9 cellular contexts compared by ENCODE assay signal in the genomic region with DNA sequence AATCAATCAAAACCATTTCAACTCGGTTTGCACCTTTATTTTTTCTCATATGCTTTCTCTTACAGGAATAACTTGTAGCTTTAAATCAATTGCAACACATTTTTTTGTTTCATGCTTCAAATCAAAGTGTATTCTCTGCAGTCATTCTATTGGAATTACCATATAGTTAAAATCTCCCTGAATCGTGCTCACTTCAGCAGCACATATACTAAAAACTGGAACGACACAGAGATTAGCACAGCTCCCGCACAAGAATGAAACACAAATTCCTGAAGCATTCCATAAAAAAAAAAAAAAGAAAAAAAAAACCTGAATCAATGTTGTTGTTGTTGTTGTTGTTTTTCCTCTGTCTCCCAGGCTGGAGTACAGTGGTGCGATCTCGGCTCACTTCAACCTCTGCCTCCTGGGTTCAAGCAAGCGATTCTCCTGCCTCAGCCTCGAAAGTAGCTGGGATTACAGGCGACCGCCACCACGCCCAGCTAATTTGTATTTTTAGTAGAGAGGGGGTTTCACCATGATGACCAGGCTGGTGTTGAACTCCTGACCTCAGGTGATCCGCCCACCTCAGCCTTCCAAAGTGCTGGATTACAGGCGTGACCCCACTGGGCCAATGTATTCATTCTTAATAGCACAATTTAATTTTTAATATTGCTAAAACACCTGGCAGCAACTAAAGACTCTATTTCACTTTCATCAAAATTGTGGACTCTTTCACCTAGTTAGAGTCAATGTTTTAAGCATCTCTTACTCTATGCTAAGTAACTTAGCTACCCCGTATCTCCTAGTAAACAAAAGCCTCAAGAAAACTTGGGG. TPM values are rescaled to one million over a fixed set of nuclear protein-coding genes. Genes with fewer than 3 reads are reported as not detected.
DNase-seq lines count a peak whose midpoint lies in the region; ATAC-seq and TF ChIP-seq lines count a peak whose summit lies in the region.
"Had no signal": no experiment of that assay in that cellular context is flagged by ENCODE, and none has a peak within 500 bp of the region (broad histone marks: within the 10 kb centered on the region; RNA-seq: fewer than 3 reads in every experiment).

No MANE protein-coding gene starts in this region.

- peaks cover 0 to 2% (median 0%) of the 10 kb centered on the region in 7 donors for H3K9me3 Mint-ChIP-seq in CD4-positive, CD25-positive, alpha-beta regulatory T cell
- H3K9me3 Mint-ChIP-seq in nephron: no peaks in the 10 kb centered on the region

- peak overlapping the region; percentile 24 to 98 (median 97) for H3K27ac Mint-ChIP-seq in CD4-positive, CD25-positive, alpha-beta regulatory T cell
- peak overlapping the region in 2 of 3 experiments; percentile 55 to 92 for H3K27ac Mint-ChIP-seq in nephron

- no peak for TF ChIP-seq POLR2A in ovary (IDR thresholded peaks at IDR 0.05)

- 31 to 43% (median 32%) methylated on average over 14 of the region's 14 CpGs for WGBS in ovary, 3 donors

- TF ChIP-seq CTCF in choroid plexus epithelial cell (conservative IDR thresholded peaks at IDR 0.05; ENCODE audit: low read depth, low read length) (no peak), nephron (IDR thresholded peaks at IDR 0.05; ENCODE audit: unreplicated experiment in 3 of 3) (no peak), ovary (IDR thresholded peaks at IDR 0.05) (no peak)

- H3K4me1 ChIP-seq in CD4-positive, CD25-positive, alpha-beta regulatory T cell (ENCODE audit: control insufficient read depth, insufficient read depth, low read length, poor library complexity, severe bottlenecking): peaks cover 27% of the 10 kb centered on the region
- peaks cover 3% of the 10 kb centered on the region for H3K4me1 ChIP-seq in ovary (ENCODE audit: insufficient read depth)

- H3K27ac ChIP-seq in CD4-positive, CD25-positive, alpha-beta regulatory T cell (ENCODE audit: insufficient read depth, low read length, poor library complexity, severe bottlenecking): peak overlapping the region; percentile 89
- H3K27ac ChIP-seq in KOPT-K1 (ENCODE audit: low read depth, low read length, poor library complexity, severe bottlenecking): peak overlapping the region; percentile 77
- H3K27ac ChIP-seq in ovary: no peak overlapping the region

- H3K36me3 ChIP-seq in CD4-positive, CD25-positive, alpha-beta regulatory T cell (ENCODE audit: control insufficient read depth, insufficient read depth, low read length): peaks cover 15% of the 10 kb centered on the region
- peaks cover 31% of the 10 kb centered on the region for H3K36me3 ChIP-seq in KOPT-K1 (ENCODE audit: insufficient read depth, low read length)
- H3K36me3 ChIP-seq in ovary: no peaks in the 10 kb centered on the region

- peak overlapping the region; percentile 94 to 98 (median 98) for H3K4me3 Mint-ChIP-seq in CD4-positive, CD25-positive, alpha-beta regulatory T cell
- peak overlapping the region; percentile 93 to 98 (median 97) for H3K4me3 Mint-ChIP-seq in nephron

- no peak for DNase-seq in CD4-positive, CD25-positive, alpha-beta regulatory T cell
- DNase-seq in choroid plexus epithelial cell (ENCODE audit: low read depth) (peak; percentile 8), ovary (no peak)
- DNase-seq in stimulated activated CD4-positive, alpha-beta T cell treated with anti-CD3 and anti-CD28 coated beads, Interleukin-4, amount 100 ng/mL, for 4 hours: no peak
- DNase-seq: effector CD4-positive, alpha-beta T cell had no signal

- peak overlapping the region; percentile 92 for H3K4me3 ChIP-seq in CD4-positive, CD25-positive, alpha-beta regulatory T cell (ENCODE audit: low read depth, low read length)
- H3K4me3 ChIP-seq in choroid plexus epithelial cell (ENCODE audit: low read depth, low read length) (peak overlapping the region; percentile 88), ovary (no peak overlapping the region)

- no peak for TF ChIP-seq EP300 in ovary (IDR thresholded peaks at IDR 0.05)

- peaks cover 6% of the 10 kb centered on the region for H3K36me3 Mint-ChIP-seq in CD4-positive, CD25-positive, alpha-beta regulatory T cell
- H3K36me3 Mint-ChIP-seq in nephron (ENCODE audit: low read depth): peaks cover 17% of the 10 kb centered on the region

- H3K27me3 Mint-ChIP-seq in CD4-positive, CD25-positive, alpha-beta regulatory T cell: no peaks in the 10 kb centered on the region
- no peaks in the 10 kb centered on the region for H3K27me3 Mint-ChIP-seq in nephron (ENCODE audit: low read depth)

- H3K9me3 ChIP-seq in CD4-positive, CD25-positive, alpha-beta regulatory T cell (ENCODE audit: control insufficient read depth in 2 of 2, low read length in 2 of 2): no peaks in the 10 kb centered on the region
- H3K9me3 ChIP-seq in KOPT-K1 (ENCODE audit: insufficient read depth, low read length, poor library complexity, severe bottlenecking) (no peaks in the 10 kb centered on the region), ovary (no peaks in the 10 kb centered on the region)

- peaks cover 11 to 33% (median 24%) of the 10 kb centered on the region in 4 donors for H3K4me1 Mint-ChIP-seq in CD4-positive, CD25-positive, alpha-beta regulatory T cell
- peaks cover 18% of the 10 kb centered on the region for H3K4me1 Mint-ChIP-seq in nephron

- ATAC-seq in CD4-positive, CD25-positive, alpha-beta regulatory T cell (ENCODE audit: low read depth in 2 of 2): no peak
- ATAC-seq in GM18868 (IDR thresholded peaks at IDR 0.05; ENCODE audit: unreplicated experiment): no peak
- ATAC-seq in HG02642 (IDR thresholded peaks at IDR 0.05; ENCODE audit: poor library complexity, unreplicated experiment): no peak

- H3K27me3 ChIP-seq in CD4-positive, CD25-positive, alpha-beta regulatory T cell (ENCODE audit: control insufficient read depth, insufficient read depth, low read length): no peaks in the 10 kb centered on the region
- H3K27me3 ChIP-seq in ovary: no peaks in the 10 kb centered on the region

- intact Hi-C loops in ovary (cut with DNase I): no loop called here

RNA-seq across cellular contexts. Expression of a gene that starts 1.5 kb away (rescaled TPM):
- total RNA-seq in CD4-positive, CD25-positive, alpha-beta regulatory T cell: 65.1 TPM
- 10 to 100 TPM; 72.3 to 86.5 (median 78.4) TPM for polyA plus RNA-seq in CD4-positive, CD25-positive, alpha-beta regulatory T cell
- total RNA-seq in ovary: 100 to 1,000 TPM in 1 of 7 donors, 10 to 100 TPM in 6; 54.2 to 164 (median 73.1) TPM
- polyA plus RNA-seq in ovary: 10 to 100 TPM; 32.5 to 82.3 TPM

RNA-seq across cellular contexts. Expression of a gene that starts 26.3 kb away (rescaled TPM):
- total RNA-seq in CD4-positive, CD25-positive, alpha-beta regulatory T cell: not detected
- under 1 TPM in 3 of 4 donors, not detected in 1; 0.15 to 0.53 (median 0.32) TPM for polyA plus RNA-seq in CD4-positive, CD25-positive, alpha-beta regulatory T cell
- total RNA-seq in ovary: 1 to 10 TPM in 1 of 7 donors, under 1 TPM in 1, not detected in 5; 0.57 to 1.5 TPM
- under 1 TPM in 1 of 2 donors, not detected in 1; 0.15 TPM for polyA plus RNA-seq in ovary

RNA-seq across cellular contexts. Expression of a gene that starts 47.2 kb away (rescaled TPM):
- total RNA-seq in CD4-positive, CD25-positive, alpha-beta regulatory T cell: 45.3 TPM
- 1 to 10 TPM; 3.9 to 9.0 (median 8.2) TPM for polyA plus RNA-seq in CD4-positive, CD25-positive, alpha-beta regulatory T cell
- 10 to 100 TPM in 5 of 7 donors, 1 to 10 TPM in 2; 7.5 to 15.5 (median 12.9) TPM for total RNA-seq in ovary
- 1 to 10 TPM; 5.4 to 9.5 TPM for polyA plus RNA-seq in ovary

RNA-seq across cellular contexts. Expression of a gene that starts 48.5 kb away (rescaled TPM):
- 9.6 TPM for total RNA-seq in CD4-positive, CD25-positive, alpha-beta regulatory T cell
- polyA plus RNA-seq in CD4-positive, CD25-positive, alpha-beta regulatory T cell: 10 to 100 TPM; 20.3 to 36.1 (median 27.9) TPM
- 10 to 100 TPM; 16.1 to 37.1 (median 17.8) TPM for total RNA-seq in ovary
- 10 to 100 TPM; 14.1 to 18.2 TPM for polyA plus RNA-seq in ovary

RNA-seq across cellular contexts. Expression of a gene that starts 48.7 kb away (rescaled TPM):
- 13.4 TPM for total RNA-seq in CD4-positive, CD25-positive, alpha-beta regulatory T cell
- polyA plus RNA-seq in CD4-positive, CD25-positive, alpha-beta regulatory T cell: 10 to 100 TPM in 1 of 4 donors, 1 to 10 TPM in 3; 7.1 to 13.3 (median 8.6) TPM
- total RNA-seq in ovary: 10 to 100 TPM in 3 of 7 donors, 1 to 10 TPM in 4; 5.2 to 14.5 (median 9.0) TPM
- polyA plus RNA-seq in ovary: 10 to 100 TPM in 1 of 2 donors, 1 to 10 TPM in 1; 5.9 to 15.9 TPM

Comparison
In these comparisons a context has a peak if more than half of its experiments do, and no peak if none do; other contexts are left out.
1. H3K27ac ChIP-seq: peak in CD4-positive, CD25-positive, alpha-beta regulatory T cell (single experiment) and KOPT-K1 (single experiment); none in ovary (0 of 2).